Comparison of ENCODE assay signal across 1 cellular context in the genomic region with DNA sequence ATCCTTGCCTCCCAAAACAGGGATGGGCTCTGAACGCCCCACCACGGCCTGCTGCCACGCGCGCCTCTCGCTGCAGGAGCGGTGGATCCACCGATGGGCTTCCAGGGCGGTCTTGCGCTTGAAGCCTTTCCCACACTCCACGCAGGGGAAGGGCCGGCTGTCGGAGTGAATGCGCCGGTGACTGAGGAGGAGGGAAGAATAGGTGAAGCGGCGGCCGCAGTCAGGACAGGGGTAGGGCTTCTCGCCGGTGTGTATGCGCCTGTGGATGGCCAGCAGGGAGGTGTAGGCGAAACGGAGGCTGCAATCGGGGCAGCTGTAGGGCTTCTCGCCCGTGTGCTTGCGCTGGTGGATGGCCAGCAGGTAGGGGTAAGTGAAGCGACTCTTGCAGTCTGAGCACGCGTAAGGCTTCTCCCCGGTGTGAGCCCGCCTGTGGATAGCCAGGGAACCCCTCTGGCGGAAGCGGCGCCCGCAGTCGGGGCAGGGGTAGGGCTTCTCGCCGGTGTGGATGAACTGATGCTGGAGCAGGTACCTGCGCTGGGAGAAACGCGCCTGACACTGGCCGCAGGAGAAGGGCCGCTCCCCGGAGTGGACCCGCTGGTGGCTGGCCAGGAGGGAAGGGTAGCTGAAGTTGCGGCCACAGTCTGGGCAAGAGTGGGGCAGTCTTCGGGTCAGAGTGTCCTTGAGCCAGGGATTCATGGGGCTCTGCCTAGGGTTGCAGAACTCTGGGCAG.
TF ChIP-seq lines count a peak whose summit lies in the region.

No MANE protein-coding gene starts in this region.

TF ChIP-seq in K562, 482 proteins besides CTCF, POLR2A, EP300 and RAD21:
- TF ChIP-seq POLR2H (tag; IDR thresholded peaks at IDR 0.05; ENCODE audit: low read depth) (no peak), POLR2G (IDR thresholded peaks at IDR 0.05; ENCODE audit: low read depth, low read length) (peak; percentile 65), RBFOX2 (IDR thresholded peaks at IDR 0.05; ENCODE audit: low read depth, low read length) (peak; percentile 55), RFX5 (IDR thresholded peaks at IDR 0.05; ENCODE audit: low read depth, low read length) (no peak), STAG1 (CRISPR knock-in tag; IDR thresholded peaks at IDR 0.05; ENCODE audit: borderline replicate concordance) (no peak)
- TF ChIP-seq, protein P1, sequence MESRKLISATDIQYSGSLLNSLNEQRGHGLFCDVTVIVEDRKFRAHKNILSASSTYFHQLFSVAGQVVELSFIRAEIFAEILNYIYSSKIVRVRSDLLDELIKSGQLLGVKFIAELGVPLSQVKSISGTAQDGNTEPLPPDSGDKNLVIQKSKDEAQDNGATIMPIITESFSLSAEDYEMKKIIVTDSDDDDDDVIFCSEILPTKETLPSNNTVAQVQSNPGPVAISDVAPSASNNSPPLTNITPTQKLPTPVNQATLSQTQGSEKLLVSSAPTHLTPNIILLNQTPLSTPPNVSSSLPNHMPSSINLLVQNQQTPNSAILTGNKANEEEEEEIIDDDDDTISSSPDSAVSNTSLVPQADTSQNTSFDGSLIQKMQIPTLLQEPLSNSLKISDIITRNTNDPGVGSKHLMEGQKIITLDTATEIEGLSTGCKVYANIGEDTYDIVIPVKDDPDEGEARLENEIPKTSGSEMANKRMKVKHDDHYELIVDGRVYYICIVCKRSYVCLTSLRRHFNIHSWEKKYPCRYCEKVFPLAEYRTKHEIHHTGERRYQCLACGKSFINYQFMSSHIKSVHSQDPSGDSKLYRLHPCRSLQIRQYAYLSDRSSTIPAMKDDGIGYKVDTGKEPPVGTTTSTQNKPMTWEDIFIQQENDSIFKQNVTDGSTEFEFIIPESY (CRISPR knock-in tag; IDR thresholded peaks at IDR 0.05): peak; percentile 73
TF ChIP-seq in K562: peak in this region for 3.
